In the genomic region with DNA sequence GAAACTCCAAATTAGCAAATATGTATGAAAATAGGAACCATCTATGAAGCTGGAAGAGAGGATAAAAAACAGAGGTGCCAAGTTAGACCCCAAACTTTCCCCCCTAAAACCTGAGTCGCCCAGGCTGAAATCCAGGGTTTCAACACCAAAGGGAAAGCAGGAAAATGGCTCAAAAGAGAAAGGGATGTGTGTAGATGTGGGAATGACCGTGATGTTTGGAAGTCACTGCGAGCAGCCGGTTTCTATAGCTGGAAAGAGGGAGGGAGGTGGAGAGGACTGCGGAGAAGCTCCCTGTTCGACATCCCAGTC, we compare ENCODE assay signal across 8 cellular contexts. TPM values are rescaled to one million over a fixed set of nuclear protein-coding genes. Genes with fewer than 3 reads are reported as not detected.
A peak's percentile ranks its signal among the peaks of the same experiment; 100 is the strongest.
DNase-seq lines count a peak whose midpoint lies in the region; ATAC-seq, FAIRE-seq and TF ChIP-seq lines count a peak whose summit lies in the region.

No MANE protein-coding gene starts in this region.

- no peak for TF ChIP-seq EP300 in ovary (IDR thresholded peaks at IDR 0.05)

- BruUV-seq in Panc1 (replicated peaks; lab: Mats Ljungman, UMichigan), result no TSS peak

- peaks cover 8% of the 10 kb centered on the region for H3K27me3 ChIP-seq in CD4-positive, CD25-positive, alpha-beta regulatory T cell (ENCODE audit: control insufficient read depth, insufficient read depth, low read length)
- no peaks in the 10 kb centered on the region for H3K27me3 ChIP-seq in Panc1 (ENCODE audit: control insufficient read depth, insufficient read depth, low read length)
- peaks cover 0 to 9% (median 0%) of the 10 kb centered on the region in 4 donors for H3K27me3 ChIP-seq in esophagus squamous epithelium
- no peaks in the 10 kb centered on the region for H3K27me3 ChIP-seq in ovary
- peaks cover 2 to 3% of the 10 kb centered on the region in 2 donors for H3K27me3 ChIP-seq in small intestine (ENCODE audit: control insufficient read depth in 2 of 2, insufficient read depth in 2 of 2, low read length in 2 of 2)

- H3K27ac ChIP-seq in CD4-positive, CD25-positive, alpha-beta regulatory T cell (ENCODE audit: insufficient read depth, low read length, poor library complexity, severe bottlenecking), result no peak overlapping the region
- H3K27ac ChIP-seq in Panc1 (ENCODE audit: low read length) (peak overlapping the region; percentile 77), esophagus squamous epithelium (peak overlapping the region in 1 of 4 donors; percentile 39), ovary (peak overlapping the region in 1 of 2 donors; percentile 7), small intestine (ENCODE audit: low read depth in 1 of 2, low read length in 1 of 2) (no peak overlapping the region)

- peaks cover 58% of the 10 kb centered on the region for H3K27me3 Mint-ChIP-seq in CD4-positive, CD25-positive, alpha-beta regulatory T cell

- TF ChIP-seq CTCF in Panc1 (IDR thresholded peaks at IDR 0.05) (no peak), esophagus squamous epithelium (IDR thresholded peaks at IDR 0.05) (no peak), ovary (IDR thresholded peaks at IDR 0.05) (no peak)

- H3K4me1 Mint-ChIP-seq in CD4-positive, CD25-positive, alpha-beta regulatory T cell, result peaks cover 14 to 43% (median 31%) of the 10 kb centered on the region in 4 donors

- no peak for FAIRE-seq in small intestine (lab: Jason Lieb, UNC)

- H3K36me3 Mint-ChIP-seq in CD4-positive, CD25-positive, alpha-beta regulatory T cell, result peaks cover 25% of the 10 kb centered on the region

- H3K9me3 ChIP-seq in CD4-positive, CD25-positive, alpha-beta regulatory T cell (ENCODE audit: control insufficient read depth in 2 of 2, low read length in 2 of 2), result no peaks in the 10 kb centered on the region
- H3K9me3 ChIP-seq in Panc1 (ENCODE audit: control insufficient read depth, insufficient read depth, low read depth, low read length), result no peaks in the 10 kb centered on the region
- no peaks in the 10 kb centered on the region for H3K9me3 ChIP-seq in esophagus squamous epithelium
- H3K9me3 ChIP-seq in ovary, result no peaks in the 10 kb centered on the region
- no peaks in the 10 kb centered on the region for H3K9me3 ChIP-seq in small intestine (ENCODE audit: control insufficient read depth, low read depth)

- no peak for ATAC-seq in CD4-positive, CD25-positive, alpha-beta regulatory T cell (ENCODE audit: low read depth in 2 of 2)
- ATAC-seq in Panc1 (no peak), sciatic nerve (no peak)

- in situ Hi-C loops in Panc1 (cut with HindIII; ENCODE audit: low pct_unique_long_range_greater_than_20kb, low sequenced_read_pairs), result no loop called here

- peaks cover 18% of the 10 kb centered on the region for H3K36me3 ChIP-seq in CD4-positive, CD25-positive, alpha-beta regulatory T cell (ENCODE audit: control insufficient read depth, insufficient read depth, low read length)
- H3K36me3 ChIP-seq in Panc1 (ENCODE audit: control insufficient read depth, insufficient read depth, low read length) (no peaks in the 10 kb centered on the region; the same call in 1 of the 2 replicates), esophagus squamous epithelium (peaks cover 0 to 31% (median 4%) of the 10 kb centered on the region in 3 donors), ovary (no peaks in the 10 kb centered on the region), small intestine (ENCODE audit: control insufficient read depth in 2 of 2, insufficient read depth in 2 of 2, low read length in 2 of 2) (no peaks in the 10 kb centered on the region)

- CTCF ChIA-PET in Panc1 (lab: Charles Lee), result no interaction called here

- H3K9me3 Mint-ChIP-seq in CD4-positive, CD25-positive, alpha-beta regulatory T cell, result peaks cover 0 to 7% (median 0%) of the 10 kb centered on the region in 7 donors

- peak overlapping the region in 3 of 4 donors; percentile 75 to 81 (median 77) for H3K4me3 Mint-ChIP-seq in CD4-positive, CD25-positive, alpha-beta regulatory T cell

- POLR2A ChIA-PET in Panc1 (lab: Charles Lee), result interaction anchor here (0.5 kb wide), 1 partner anchor 176 kb away, joined by 4 read pairs; no protein-coding TSS in a partner anchor

- peak overlapping the region in 2 of 3 donors; percentile 59 to 86 for H3K27ac Mint-ChIP-seq in CD4-positive, CD25-positive, alpha-beta regulatory T cell

- TF ChIP-seq POLR2A in esophagus squamous epithelium (IDR thresholded peaks at IDR 0.05) (no peak), ovary (IDR thresholded peaks at IDR 0.05) (no peak)

- intact Hi-C loops in Panc1 (cut with micrococcal nuclease; ENCODE audit: unreplicated experiment), result no loop called here
- intact Hi-C loops in esophagus squamous epithelium (cut with DNase I), result no loop called here
- intact Hi-C loops in ovary (cut with DNase I), result no loop called here
- intact Hi-C loops in sciatic nerve (cut with DNase I), result no loop called here

- H3K4me3 ChIP-seq in CD4-positive, CD25-positive, alpha-beta regulatory T cell (ENCODE audit: low read depth, low read length), result no peak overlapping the region
- peak overlapping the region; percentile 51 to 57 for H3K4me3 ChIP-seq in Panc1 (ENCODE audit: low read depth in 2 of 2, low read length in 2 of 2)
- peak overlapping the region; percentile 6 to 65 (median 41) for H3K4me3 ChIP-seq in esophagus squamous epithelium
- peak overlapping the region; percentile 36 for H3K4me3 ChIP-seq in ovary
- H3K4me3 ChIP-seq in small intestine (ENCODE audit: low read depth in 1 of 2, low read length in 2 of 2), result peak overlapping the region in 1 of 2 donors; percentile 6

- DNase-seq in CD4-positive, CD25-positive, alpha-beta regulatory T cell, result no peak
- no peak for DNase-seq in Panc1 (ENCODE audit: low read depth, low spot score)
- DNase-seq in esophagus squamous epithelium (lab: John Stamatoyannopoulos, UW), result no peak
- DNase-seq in ovary, result no peak
- DNase-seq in effector CD8-positive, alpha-beta T cell (lab: John Stamatoyannopoulos, UW), result no peak
- DNase-seq in small intestine, result no peak
- no peak for DNase-seq in LoVo (ENCODE audit: low spot score)
- no peak for DNase-seq in sciatic nerve (ENCODE audit: low spot score)

- H3K4me1 ChIP-seq in CD4-positive, CD25-positive, alpha-beta regulatory T cell (ENCODE audit: control insufficient read depth, insufficient read depth, low read length, poor library complexity, severe bottlenecking), result peaks cover 27% of the 10 kb centered on the region
- H3K4me1 ChIP-seq in Panc1 (ENCODE audit: control insufficient read depth, insufficient read depth, low read length) (peaks cover 14% of the 10 kb centered on the region), esophagus squamous epithelium (peaks cover 14 to 39% (median 22%) of the 10 kb centered on the region in 3 donors), ovary (ENCODE audit: insufficient read depth) (peaks cover 11% of the 10 kb centered on the region), small intestine (ENCODE audit: control insufficient read depth in 2 of 2, insufficient read depth in 1 of 2, low read depth in 1 of 2, low read length in 1 of 2) (peaks cover 3 to 4% of the 10 kb centered on the region in 2 donors)

- 3 to 16% methylated on average over 6 of the region's 6 CpGs for WGBS in esophagus squamous epithelium, 2 donors
- 0 to 1% (median 0%) methylated on average over 6 of the region's 6 CpGs for WGBS in ovary, 3 donors
- 8 to 14% (median 11%) methylated on average over 6 of the region's 6 CpGs for WGBS in small intestine, 3 donors

RNA-seq across cellular contexts. Expression of gene RING1, which starts 4.5 kb away (rescaled TPM):
- 34.2 TPM for total RNA-seq in CD4-positive, CD25-positive, alpha-beta regulatory T cell
- polyA plus RNA-seq in CD4-positive, CD25-positive, alpha-beta regulatory T cell, result 1 to 10 TPM; 4.9 to 6.3 (median 5.5) TPM
- total RNA-seq in Panc1 (2021; ENCODE audit: unreplicated experiment) (33.7 TPM), esophagus squamous epithelium (10 to 100 TPM; 10.9 to 20.6 (median 13.9) TPM), ovary (10 to 100 TPM; 20.7 to 70.6 (median 52.3) TPM), sciatic nerve (39.5 TPM)
- 63.5 TPM for polyA plus RNA-seq in Panc1 (2012; ENCODE audit: insufficient read length)
- polyA plus RNA-seq in ovary (10 to 100 TPM; 37.3 to 51.7 TPM), small intestine (10 to 100 TPM; 30.4 to 46.7 (median 42.3) TPM)

RNA-seq across cellular contexts. Expression of gene HSD17B8, which starts 8.4 kb away (rescaled TPM):
- 8.8 TPM for total RNA-seq in CD4-positive, CD25-positive, alpha-beta regulatory T cell
- polyA plus RNA-seq in CD4-positive, CD25-positive, alpha-beta regulatory T cell, result 10 to 100 TPM; 33.3 to 53.9 (median 41.9) TPM
- total RNA-seq in Panc1 (2021; ENCODE audit: unreplicated experiment) (7.4 TPM), esophagus squamous epithelium (10 to 100 TPM; 15.1 to 42.5 (median 26.3) TPM), ovary (10 to 100 TPM in 2 of 7 donors, 1 to 10 TPM in 5; 4.0 to 18.4 (median 7.7) TPM), sciatic nerve (12.7 TPM)
- 8.9 TPM for polyA plus RNA-seq in Panc1 (2012; ENCODE audit: insufficient read length)
- polyA plus RNA-seq in ovary (10 to 100 TPM in 1 of 2 donors, 1 to 10 TPM in 1; 9.4 to 10.3 TPM), small intestine (10 to 100 TPM; 30.9 to 33.8 (median 32.2) TPM)

RNA-seq across cellular contexts. Expression of gene SLC39A7, which starts 12.1 kb away (rescaled TPM):
- 24.1 TPM for total RNA-seq in CD4-positive, CD25-positive, alpha-beta regulatory T cell
- polyA plus RNA-seq in CD4-positive, CD25-positive, alpha-beta regulatory T cell, result 10 to 100 TPM; 11.4 to 27.3 (median 20.4) TPM
- total RNA-seq in Panc1 (2021; ENCODE audit: unreplicated experiment) (135 TPM), esophagus squamous epithelium (10 to 100 TPM; 43.1 to 72.4 (median 62.4) TPM), ovary (10 to 100 TPM; 27.4 to 73.7 (median 61.2) TPM), sciatic nerve (65.3 TPM)
- 155 TPM for polyA plus RNA-seq in Panc1 (2012; ENCODE audit: insufficient read length)
- polyA plus RNA-seq in ovary (10 to 100 TPM; 54.0 to 80.0 TPM), small intestine (100 to 1,000 TPM in 1 of 3 donors, 10 to 100 TPM in 2; 38.9 to 162 (median 57.3) TPM)

RNA-seq across cellular contexts. Expression of gene RXRB, which starts 12.3 kb away (rescaled TPM):
- 62.6 TPM for total RNA-seq in CD4-positive, CD25-positive, alpha-beta regulatory T cell
- polyA plus RNA-seq in CD4-positive, CD25-positive, alpha-beta regulatory T cell, result 1 to 10 TPM; 7.1 to 8.9 (median 7.2) TPM
- 27.4 TPM for total RNA-seq in Panc1 (2021; ENCODE audit: unreplicated experiment)
- 28.5 TPM for polyA plus RNA-seq in Panc1 (2012; ENCODE audit: insufficient read length)
- 10 to 100 TPM; 13.9 to 26.7 (median 16.7) TPM for total RNA-seq in esophagus squamous epithelium
- total RNA-seq in ovary, result 10 to 100 TPM; 19.8 to 54.0 (median 48.5) TPM
- polyA plus RNA-seq in ovary, result 10 to 100 TPM; 40.9 to 42.1 TPM
- polyA plus RNA-seq in small intestine, result 10 to 100 TPM; 26.3 to 32.4 (median 29.2) TPM
- 54.0 TPM for total RNA-seq in sciatic nerve

RNA-seq across cellular contexts. Expression of gene COL11A2, which starts 20.5 kb away (rescaled TPM):
- 0.89 TPM for total RNA-seq in CD4-positive, CD25-positive, alpha-beta regulatory T cell
- under 1 TPM in 2 of 4 donors, not detected in 2; 0.34 to 0.43 TPM for polyA plus RNA-seq in CD4-positive, CD25-positive, alpha-beta regulatory T cell
- total RNA-seq in Panc1 (2021; ENCODE audit: unreplicated experiment) (0.57 TPM), esophagus squamous epithelium (under 1 TPM; 0.23 to 0.61 (median 0.41) TPM), ovary (1 to 10 TPM in 2 of 7 donors, under 1 TPM in 5; 0.53 to 1.2 (median 0.92) TPM), sciatic nerve (5.6 TPM)
- polyA plus RNA-seq in Panc1 (2012; ENCODE audit: insufficient read length), result 0.94 TPM
- polyA plus RNA-seq in ovary (under 1 TPM; 0.52 to 0.96 TPM), small intestine (under 1 TPM; 0.27 to 0.67 (median 0.57) TPM)
